In genomic region chr4:156906325-156906724, GRCh38 we compare ENCODE assay signal across 16 cellular contexts.
"Had no signal": no experiment of that assay in that cellular context is flagged by ENCODE, and none has a peak within 500 bp of the region (broad histone marks: within the 10 kb centered on the region; RNA-seq: fewer than 3 reads in every experiment).

No MANE protein-coding gene starts in this region.

- H3K27ac ChIP-seq: coronary artery, lower lobe of right lung, right atrium auricular region, skin epidermis, stomach had no signal

- H3K9me3 ChIP-seq: lower lobe of right lung, right atrium auricular region, stomach had no signal

- H3K36me3 ChIP-seq: lower lobe of right lung, right atrium auricular region, stomach had no signal

- H3K27me3 ChIP-seq: right atrium auricular region, stomach had no signal

- H3K4me3 ChIP-seq: coronary artery, lower lobe of right lung, right atrium auricular region, skin epidermis, stomach had no signal

- H3K4me1 ChIP-seq: right atrium auricular region had no signal

- DNase-seq: activated CD4-positive, alpha-beta T cell treated with anti-CD3 and anti-CD28 coated beads, Interleukin-2, amount 10 ng/mL, durations not matched to agents 7 days and 5 days; activated CD4-positive, CD25-positive, alpha-beta regulatory T cell; activated effector memory CD4-positive, alpha-beta T cell treated with Interleukin-2 at 50 U/mL for 16 hours; activated T-cell treated with anti-CD3 and anti-CD28 coated beads, Interleukin-2, amount 50 U/mL, for 1 hour; caudate nucleus; effector CD8-positive, alpha-beta T cell; hippocampal formation; kidney glomerular epithelial cell; lower lobe of right lung; naive B cell; posterior cingulate gyrus; stimulated activated CD4-positive, alpha-beta T cell treated with anti-CD3 and anti-CD28 coated beads, Interleukin-4, amount 100 ng/mL, for 4 hours; stomach had no signal

- ATAC-seq: lower lobe of right lung had no signal
